ENCODE assay signal across 8 cellular contexts in the genomic region with DNA sequence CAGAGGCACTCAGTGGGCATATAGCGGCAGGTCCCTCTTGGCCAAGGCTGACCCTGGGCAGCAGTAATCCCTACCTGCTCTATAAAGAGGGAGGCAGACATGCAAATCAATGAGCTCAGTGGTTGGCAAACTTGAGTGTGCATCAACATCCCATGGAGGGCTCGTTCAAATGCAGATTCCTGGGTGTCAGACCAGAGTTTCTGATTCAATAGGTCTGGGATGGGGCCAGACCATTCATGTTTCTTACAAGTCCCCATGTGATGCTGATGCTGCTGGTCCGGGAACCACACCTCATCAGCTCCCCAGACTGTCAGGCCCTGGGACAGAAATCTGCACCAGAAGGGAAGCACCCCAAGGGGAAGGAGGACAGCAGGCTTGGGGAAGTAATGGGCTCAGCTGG.
"Had no signal": no experiment of that assay in that cellular context is flagged by ENCODE, and none has a peak within 500 bp of the region (broad histone marks: within the 10 kb centered on the region; RNA-seq: fewer than 3 reads in every experiment).

No MANE protein-coding gene starts in this region.

- H3K4me3 Mint-ChIP-seq: HFFc6, IgD-negative memory B cell had no signal

- ATAC-seq: HCT116, HepG2 had no signal

- H3K36me3 ChIP-seq: HAP-1 had no signal

- H3K9me3 Mint-ChIP-seq: HFFc6 had no signal

- DNase-seq: GOT3, H7, HFFc6 had no signal

- H3K27ac ChIP-seq: HL-60 had no signal

- H3K4me1 Mint-ChIP-seq: IgD-negative memory B cell had no signal

- H3K4me3 ChIP-seq: HAP-1 had no signal

- H3K9me3 ChIP-seq: HAP-1 had no signal

- H3K27me3 Mint-ChIP-seq: IgD-negative memory B cell had no signal

- H3K4me1 ChIP-seq: HAP-1 had no signal

- H3K27ac Mint-ChIP-seq: HFFc6 had no signal
